ENCODE assay signal across 12 cellular contexts in the genomic region with DNA sequence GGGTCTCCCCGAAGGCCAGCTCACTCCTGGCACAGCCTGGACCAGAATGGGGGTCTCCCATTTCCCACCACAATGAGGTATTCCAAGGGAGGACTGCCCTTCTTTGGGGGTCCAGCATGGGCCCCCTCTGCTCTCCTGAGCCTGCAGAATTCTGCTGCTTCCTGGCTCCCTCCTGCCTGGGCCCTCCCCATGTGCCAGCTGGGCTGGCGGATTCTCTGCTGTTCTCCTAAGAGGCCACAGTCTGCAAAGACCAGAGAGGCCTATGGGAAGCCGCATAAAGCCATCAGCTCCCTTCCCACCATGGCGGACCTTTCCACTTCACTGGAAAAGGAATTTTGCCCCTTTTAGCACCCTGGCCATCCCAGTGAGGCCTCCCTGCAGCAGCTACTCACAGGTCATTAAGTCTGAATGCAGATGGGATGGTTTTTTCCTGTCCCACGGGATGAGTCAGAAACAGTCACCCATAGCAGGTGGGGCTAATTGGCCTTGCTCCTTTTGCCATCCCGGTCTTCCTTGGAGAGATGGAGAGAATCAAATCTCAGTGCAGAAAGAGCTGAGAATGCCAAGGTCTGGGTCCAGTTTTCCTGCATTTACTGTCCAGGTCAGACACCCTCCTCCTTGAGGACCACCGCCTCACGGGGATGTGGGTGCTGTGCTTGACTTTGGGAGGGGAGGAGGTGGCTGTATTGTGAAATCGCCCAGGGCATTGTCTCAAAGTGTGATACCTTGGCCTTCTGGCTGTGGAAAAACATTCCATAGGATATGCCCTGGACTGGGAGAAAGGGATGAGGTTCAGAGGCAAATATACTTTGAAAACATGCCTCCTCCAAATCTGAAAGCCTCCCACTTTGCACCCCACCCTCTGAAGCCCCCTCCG.
DNase-seq lines count a peak whose midpoint lies in the region; ATAC-seq and TF ChIP-seq lines count a peak whose summit lies in the region.
"Had no signal": no experiment of that assay in that cellular context is flagged by ENCODE, and none has a peak within 500 bp of the region (broad histone marks: within the 10 kb centered on the region; RNA-seq: fewer than 3 reads in every experiment).

No MANE protein-coding gene starts in this region.

- peaks cover 7% of the 10 kb centered on the region for H3K27me3 Mint-ChIP-seq in T-helper 2 cell treated with Interferon-gamma antibody and Interleukin-4, amounts not matched to agents 5 μg/mL and 100 μg/mL, for 36 hours (ENCODE audit: low read depth)

- H3K9me3 ChIP-seq in HUES6 (ENCODE audit: control insufficient read depth, insufficient read depth, low read depth, low read length): no peaks in the 10 kb centered on the region
- H3K9me3 ChIP-seq: ascending aorta had no signal

- H3K27me3 ChIP-seq in HUES6 (ENCODE audit: control insufficient read depth, insufficient read depth, low read length): no peaks in the 10 kb centered on the region
- H3K27me3 ChIP-seq: ascending aorta had no signal

- no peak overlapping the region for H3K27ac Mint-ChIP-seq in T-helper 2 cell treated with Interferon-gamma antibody and Interleukin-4, amounts not matched to agents 5 μg/mL and 100 μg/mL, for 36 hours
- H3K27ac Mint-ChIP-seq: stimulated activated memory B cell treated with anti-CD40 and anti-IgM and Interleukin-4, amounts not matched to agents 10 μg/mL and 1 μg/mL and 100 μg/mL, for 72 hours; T-helper 1 cell treated with Interleukin-12 subunit alpha and Interleukin-12 subunit beta and Interleukin-4 antibody, amounts not matched to agents 30 μg/mL and 1 μg/mL, for 36 hours had no signal

- ATAC-seq in HG03342 (IDR thresholded peaks at IDR 0.05; ENCODE audit: unreplicated experiment) (no peak), HG02840 (IDR thresholded peaks at IDR 0.05; ENCODE audit: low FRiP score, unreplicated experiment) (no peak)
- ATAC-seq: stimulated activated memory B cell treated with anti-CD40 and anti-IgM and Interleukin-4, amounts not matched to agents 10 μg/mL and 1 μg/mL and 100 μg/mL, for 72 hours had no signal

- no peaks in the 10 kb centered on the region for H3K9me3 Mint-ChIP-seq in T-helper 2 cell treated with Interferon-gamma antibody and Interleukin-4, amounts not matched to agents 5 μg/mL and 100 μg/mL, for 36 hours
- H3K9me3 Mint-ChIP-seq: GM23338; stimulated activated memory B cell treated with anti-CD40 and anti-IgM and Interleukin-4, amounts not matched to agents 10 μg/mL and 1 μg/mL and 100 μg/mL, for 72 hours; T-helper 1 cell treated with Interleukin-12 subunit alpha and Interleukin-12 subunit beta and Interleukin-4 antibody, amounts not matched to agents 30 μg/mL and 1 μg/mL, for 36 hours had no signal

- DNase-seq in COLO668 (lab: John Stamatoyannopoulos, UW; ENCODE audit: unreplicated experiment) (peak; percentile 58), astrocyte of the cerebellum (ENCODE audit: low read depth) (peak; percentile 67), kidney tubule cell (ENCODE audit: low spot score) (peak; percentile 97), globus pallidus (ENCODE audit: low spot score) (no peak)
- no peak for DNase-seq in T-helper 2 cell treated with Interferon-gamma antibody and Interleukin-4, amounts not matched to agents 5 μg/mL and 100 μg/mL, for 36 hours (ENCODE audit: low spot score)

- H3K36me3 Mint-ChIP-seq in T-helper 2 cell treated with Interferon-gamma antibody and Interleukin-4, amounts not matched to agents 5 μg/mL and 100 μg/mL, for 36 hours (ENCODE audit: low read depth): no peaks in the 10 kb centered on the region
- H3K36me3 Mint-ChIP-seq: stimulated activated memory B cell treated with anti-CD40 and anti-IgM and Interleukin-4, amounts not matched to agents 10 μg/mL and 1 μg/mL and 100 μg/mL, for 72 hours had no signal

- H3K4me1 ChIP-seq in HUES6 (ENCODE audit: control insufficient read depth, insufficient read depth, low read length): peaks cover 83% of the 10 kb centered on the region
- H3K4me1 ChIP-seq: ascending aorta had no signal

- H3K9ac ChIP-seq in HUES6 (ENCODE audit: low read length): peak overlapping the region; percentile 54

- H3K27ac ChIP-seq in HUES6 (ENCODE audit: low read depth, low read length): peak overlapping the region; percentile 55; the same call in 1 of the 2 replicates
- H3K27ac ChIP-seq: ascending aorta had no signal

- no peaks in the 10 kb centered on the region for H3K4me1 Mint-ChIP-seq in T-helper 2 cell treated with Interferon-gamma antibody and Interleukin-4, amounts not matched to agents 5 μg/mL and 100 μg/mL, for 36 hours (ENCODE audit: low read depth)
- H3K4me1 Mint-ChIP-seq: stimulated activated memory B cell treated with anti-CD40 and anti-IgM and Interleukin-4, amounts not matched to agents 10 μg/mL and 1 μg/mL and 100 μg/mL, for 72 hours had no signal

- TF ChIP-seq CTCF in astrocyte of the cerebellum (IDR thresholded peaks at IDR 0.05; ENCODE audit: low read depth, low read length, missing control alignments): no peak

- H3K4me3 ChIP-seq in HUES6 (ENCODE audit: low read depth, low read length) (peak overlapping the region; percentile 30; the same call in 1 of the 2 replicates), astrocyte of the cerebellum (ENCODE audit: low read depth, low read length) (no peak overlapping the region)
- H3K4me3 ChIP-seq: ascending aorta, GM23338 had no signal

- in situ Hi-C loops in astrocyte of the cerebellum (cut with HindIII; ENCODE audit: low sequenced_read_pairs): no loop called here

- H3K36me3 ChIP-seq in HUES6 (ENCODE audit: control insufficient read depth, insufficient read depth, low read length): no peaks in the 10 kb centered on the region
- H3K36me3 ChIP-seq: ascending aorta had no signal

- no peak overlapping the region for H3K4me3 Mint-ChIP-seq in T-helper 2 cell treated with Interferon-gamma antibody and Interleukin-4, amounts not matched to agents 5 μg/mL and 100 μg/mL, for 36 hours
- H3K4me3 Mint-ChIP-seq: GM23338; stimulated activated memory B cell treated with anti-CD40 and anti-IgM and Interleukin-4, amounts not matched to agents 10 μg/mL and 1 μg/mL and 100 μg/mL, for 72 hours; T-helper 1 cell treated with Interleukin-12 subunit alpha and Interleukin-12 subunit beta and Interleukin-4 antibody, amounts not matched to agents 30 μg/mL and 1 μg/mL, for 36 hours had no signal

Comparison
In these comparisons a context has a peak if more than half of its experiments do, and no peak if none do; other contexts are left out.
1. DNase-seq: peak in COLO668 (single experiment), astrocyte of the cerebellum (single experiment) and kidney tubule cell (single experiment); none in globus pallidus (single experiment) and T-helper 2 cell treated with Interferon-gamma antibody and Interleukin-4, amounts not matched to agents 5 μg/mL and 100 μg/mL, for 36 hours (single experiment).